Comparison of ENCODE assay signal across 24 cellular contexts in the genomic region with DNA sequence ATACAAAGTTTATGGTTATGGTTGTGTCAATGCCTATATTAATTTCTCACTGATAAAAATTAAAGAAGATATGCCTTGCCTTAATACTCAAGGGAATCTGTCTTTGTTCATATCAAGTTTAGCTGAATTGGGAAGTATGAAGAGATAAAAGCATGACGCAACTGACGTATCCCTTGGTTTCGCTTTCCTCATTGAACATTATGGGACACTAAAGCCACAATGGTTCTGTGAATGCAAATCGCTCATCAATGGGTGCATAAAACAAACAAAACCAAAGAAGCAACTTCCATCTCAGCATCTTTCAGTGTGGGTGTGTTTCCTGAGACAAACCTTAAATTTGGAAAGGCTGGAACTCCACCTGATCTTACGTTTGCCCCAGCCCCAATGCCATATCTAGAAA.
"Had no signal": no experiment of that assay in that cellular context is flagged by ENCODE, and none has a peak within 500 bp of the region (broad histone marks: within the 10 kb centered on the region; RNA-seq: fewer than 3 reads in every experiment).

No MANE protein-coding gene starts in this region.

- H3K36me3 Mint-ChIP-seq: activated naive CD4-positive, alpha-beta T cell treated with anti-CD3 and anti-CD28 coated beads, Interleukin-2, amount 50 U/mL, for 24 hours had no signal

- DNase-seq: activated CD4-positive, alpha-beta T cell treated with anti-CD3 and anti-CD28 coated beads for 48 hours; activated CD4-positive, alpha-beta T cell treated with anti-CD3 and anti-CD28 coated beads, Interleukin-2, amount 50 U/mL, for 4 hours; activated CD4-positive, CD25-positive, alpha-beta regulatory T cell treated with anti-CD3 and anti-CD28 coated beads, Interleukin-2, amount 50 U/mL, for 72 hours; activated effector memory CD4-positive, alpha-beta T cell treated with Interleukin-2 at 50 U/mL for 16 hours; activated naive CD4-positive, alpha-beta T cell; activated T-cell treated with anti-CD3 and anti-CD28 coated beads, Interleukin-2, amount 50 U/mL, for 24 hours; body of pancreas; central memory CD4-positive, alpha-beta T cell; KG1; NCI-H1105 treated with DMSO at 0.1 percent for 48 hours; NCI-H1436 treated with DMSO at 0.1 percent for 48 hours; NCI-H187; NCI-H2081; NCI-H510A treated with DMSO at 0.1 percent for 48 hours; NCI-H69; NK-92 treated with Interleukin-12 subunit alpha and Interleukin-12 subunit beta, amount 100 ng/mL, for 24 hours; RPMI8226; SW 1271 had no signal

- ATAC-seq: body of pancreas, Panc1, Right ventricle myocardium inferior, SK-N-SH treated with all-trans-retinoic acid at 6 μM for 48 hours, WTC11 had no signal

- H3K4me3 Mint-ChIP-seq: activated naive CD4-positive, alpha-beta T cell treated with anti-CD3 and anti-CD28 coated beads, Interleukin-2, amount 50 U/mL, for 24 hours; activated T-cell treated with anti-CD3 and anti-CD28 coated beads, Interleukin-2, amount 50 U/mL, for 24 hours; activated T-helper 1 cell treated with anti-CD3 and anti-CD28 coated beads, Interleukin-12 subunit alpha, Interleukin-12 subunit beta, Interleukin-2, Interleukin-4 antibody, amounts not matched to agents 30 ng/mL and 10 ng/mL and 1 ng/mL, durations not matched to agents 14 hours and 24 hours and 36 hours; WTC11 had no signal

- H3K9me3 Mint-ChIP-seq: activated naive CD4-positive, alpha-beta T cell treated with anti-CD3 and anti-CD28 coated beads, Interleukin-2, amount 50 U/mL, for 24 hours; activated T-cell treated with anti-CD3 and anti-CD28 coated beads, Interleukin-2, amount 50 U/mL, for 24 hours had no signal

- H3K4me1 Mint-ChIP-seq: activated naive CD4-positive, alpha-beta T cell treated with anti-CD3 and anti-CD28 coated beads, Interleukin-2, amount 50 U/mL, for 24 hours had no signal

- H3K27ac Mint-ChIP-seq: activated naive CD4-positive, alpha-beta T cell treated with anti-CD3 and anti-CD28 coated beads, Interleukin-2, amount 50 U/mL, for 24 hours; activated T-cell treated with anti-CD3 and anti-CD28 coated beads, Interleukin-2, amount 50 U/mL, for 24 hours; activated T-helper 1 cell treated with anti-CD3 and anti-CD28 coated beads, Interleukin-12 subunit alpha, Interleukin-12 subunit beta, Interleukin-2, Interleukin-4 antibody, amounts not matched to agents 30 ng/mL and 10 ng/mL and 1 ng/mL, durations not matched to agents 14 hours and 24 hours and 36 hours; WTC11 had no signal
